In genomic region chr11:69230856-69231425, GRCh38 we compare ENCODE assay signal across 23 cellular contexts.
DNase-seq lines count a peak whose midpoint lies in the region; ATAC-seq and TF ChIP-seq lines count a peak whose summit lies in the region.
"Had no signal": no experiment of that assay in that cellular context is flagged by ENCODE, and none has a peak within 500 bp of the region (broad histone marks: within the 10 kb centered on the region; RNA-seq: fewer than 3 reads in every experiment).

No MANE protein-coding gene starts in this region.

- H3K27ac ChIP-seq in stomach, result no peak overlapping the region
- H3K27ac ChIP-seq: HL-60 had no signal

- intact Hi-C loops in cardiac septum (cut with DNase I) (no loop called here), left ventricle myocardium superior (cut with micrococcal nuclease) (no loop called here), stomach (cut with DNase I; ENCODE audit: low total_unique reads) (no loop called here)

- WGBS in stomach, 5 donors, result 79 to 85% (median 82%) methylated on average over 9 of the region's 9 CpGs

- no peaks in the 10 kb centered on the region for H3K4me1 ChIP-seq in stomach

- TF ChIP-seq CTCF in stomach (IDR thresholded peaks at IDR 0.05), result no peak

- no peak for TF ChIP-seq POLR2A in stomach (IDR thresholded peaks at IDR 0.05)

- peaks cover 0 to under 1% (median 0%) of the 10 kb centered on the region in 4 donors for H3K9me3 ChIP-seq in stomach

- DNase-seq in cardiac septum (ENCODE audit: low spot score) (peak; percentile 35), left ventricle myocardium superior (no peak), islet precursor cell (peak; percentile 23), stomach (peak; percentile 15), HK-2 (ENCODE audit: unreplicated experiment) (no peak), inferior parietal cortex (ENCODE audit: extremely low spot score) (no peak)
- DNase-seq: AML-193, C1 segment of cervical spinal cord, Calu3, DMS153, MG63, NCI-H1417, NCI-H1694 treated with DMSO at 0.1 percent for 48 hours, NCI-H2081 treated with DMSO at 0.1 percent for 48 hours, NCI-H2171 treated with DMSO at 0.1 percent for 48 hours, NCI-H524 treated with DMSO at 0.1 percent for 48 hours, NCI-H82, SIG-M5 had no signal

- no peaks in the 10 kb centered on the region for H3K36me3 ChIP-seq in stomach
- H3K36me3 ChIP-seq: MG63 had no signal

- ATAC-seq in left ventricle myocardium superior, result no peak
- ATAC-seq in HG02642 (IDR thresholded peaks at IDR 0.05; ENCODE audit: poor library complexity, unreplicated experiment), result no peak
- ATAC-seq: Panc1 had no signal

- no peak overlapping the region for H3K4me3 ChIP-seq in stomach
- H3K4me3 ChIP-seq: GM23338, K562, MG63 had no signal

- no peak for TF ChIP-seq EP300 in stomach (IDR thresholded peaks at IDR 0.05)

- peaks cover 0 to 7% (median 0%) of the 10 kb centered on the region in 3 donors for H3K27me3 ChIP-seq in stomach

Comparison
In these comparisons a context has a peak if more than half of its experiments do, and no peak if none do; other contexts are left out.
1. DNase-seq: peak in cardiac septum (single experiment), islet precursor cell (single experiment) and stomach (single experiment); none in left ventricle myocardium superior (single experiment), HK-2 (single experiment) and inferior parietal cortex (single experiment).